28 cellular contexts compared by ENCODE assay signal in genomic region chr15:91989821-91990220, GRCh38.
"Had no signal": no experiment of that assay in that cellular context is flagged by ENCODE, and none has a peak within 500 bp of the region (broad histone marks: within the 10 kb centered on the region; RNA-seq: fewer than 3 reads in every experiment).

No MANE protein-coding gene starts in this region.

- H3K9me3 ChIP-seq: colonic mucosa, esophagus muscularis mucosa, esophagus squamous epithelium, gastrocnemius medialis, gastroesophageal sphincter, heart left ventricle, heart right ventricle had no signal

- DNase-seq: colonic mucosa; cortex of kidney; dermis blood vessel endothelial cell; dorsolateral prefrontal cortex; effector CD4-positive, alpha-beta T cell; effector CD8-positive, alpha-beta T cell; effector memory CD4-positive, alpha-beta T cell; effector memory CD8-positive, alpha-beta T cell; endodermal cell; erythroblast; esophagus squamous epithelium; foreskin fibroblast; foreskin keratinocyte; foreskin melanocyte; gastrocnemius medialis; glutamatergic neuron; heart left ventricle; heart right ventricle had no signal

- FAIRE-seq: colon, endometrium, endothelial cell of umbilical vein, frontal cortex had no signal

- H3K4me1 Mint-ChIP-seq: endodermal cell had no signal

- H3K4me1 ChIP-seq: colonic mucosa, gastrocnemius medialis had no signal

- H3K27me3 ChIP-seq: colonic mucosa, dorsolateral prefrontal cortex, esophagus muscularis mucosa, esophagus squamous epithelium, foreskin keratinocyte, gastrocnemius medialis, gastroesophageal sphincter, heart left ventricle, heart right ventricle had no signal

- H3K4me3 ChIP-seq: colonic mucosa, coronary artery, dorsolateral prefrontal cortex, esophagus muscularis mucosa, esophagus squamous epithelium, gastrocnemius medialis, gastroesophageal sphincter, heart left ventricle, heart right ventricle had no signal

- H3K27me3 Mint-ChIP-seq: dendritic cell treated with granulocyte-macrophage colony-stimulating factor and Interleukin-4, amounts not matched to agents 40 ng/mL and 50 ng/mL, for 4 days; effector memory CD8-positive, alpha-beta T cell had no signal

- ATAC-seq: effector memory CD8-positive, alpha-beta T cell; esophagus mucosa; foreskin keratinocyte; gastrocnemius medialis; gastroesophageal sphincter had no signal

- H3K27ac ChIP-seq: colonic mucosa, coronary artery, epithelial cell of prostate, esophagus muscularis mucosa, esophagus squamous epithelium, foreskin keratinocyte, gastrocnemius medialis, gastroesophageal sphincter, heart left ventricle, heart right ventricle had no signal

- H3K36me3 ChIP-seq: colonic mucosa, esophagus muscularis mucosa, esophagus squamous epithelium, gastrocnemius medialis, gastroesophageal sphincter, heart left ventricle, heart right ventricle had no signal

- H3K4me3 Mint-ChIP-seq: dendritic cell treated with granulocyte-macrophage colony-stimulating factor and Interleukin-4, amounts not matched to agents 40 ng/mL and 50 ng/mL, for 4 days; effector memory CD8-positive, alpha-beta T cell; endodermal cell had no signal

- H3K27ac Mint-ChIP-seq: dendritic cell treated with granulocyte-macrophage colony-stimulating factor and Interleukin-4, amounts not matched to agents 40 ng/mL and 50 ng/mL, for 4 days; endodermal cell had no signal
